Comparison of ENCODE assay signal across 18 cellular contexts in genomic region chr15:75702431-75702830, GRCh38. TPM values are rescaled to one million over a fixed set of nuclear protein-coding genes. Genes with fewer than 3 reads are reported as not detected.
A peak's percentile ranks its signal among the peaks of the same experiment; 100 is the strongest.
DNase-seq lines count a peak whose midpoint lies in the region; ATAC-seq and TF ChIP-seq lines count a peak whose summit lies in the region.
"Had no signal": no experiment of that assay in that cellular context is flagged by ENCODE, and none has a peak within 500 bp of the region (broad histone marks: within the 10 kb centered on the region; RNA-seq: fewer than 3 reads in every experiment).

No MANE protein-coding gene starts in this region.

- H3K27me3 Mint-ChIP-seq in HFFc6 (ENCODE audit: insufficient read depth) (peaks cover 1% of the 10 kb centered on the region; the same call in 1 of the 2 replicates), activated B cell treated with CpG ODN at 0.5 μM for 24 hours (no peaks in the 10 kb centered on the region)

- no peak overlapping the region for H2AFZ ChIP-seq in mesenchymal stem cell (ENCODE audit: low read depth, low read length)

- no peak overlapping the region for H3K9ac ChIP-seq in mesenchymal stem cell (ENCODE audit: low read length)

- no peak overlapping the region for H3K4me2 ChIP-seq in mesenchymal stem cell (ENCODE audit: low read length, poor library complexity, severe bottlenecking)

- no peak overlapping the region for H3K14ac ChIP-seq in mesenchymal stem cell (ENCODE audit: low read length in 2 of 2)

- H3K9me3 ChIP-seq in mesenchymal stem cell (ENCODE audit: control insufficient read depth, low read length), result no peaks in the 10 kb centered on the region
- H3K9me3 ChIP-seq: breast epithelium, Peyer's patch, suprapubic skin had no signal

- H3K36me3 ChIP-seq in mesenchymal stem cell (ENCODE audit: control insufficient read depth in 1 of 2, insufficient read depth in 2 of 2, low read depth in 1 of 2, low read length in 2 of 2), result no peaks in the 10 kb centered on the region
- H3K36me3 ChIP-seq: breast epithelium, Peyer's patch, suprapubic skin had no signal

- DNase-seq in HFFc6 (no peak), activated B cell treated with CpG ODN at 0.5 μM for 24 hours (no peak), mesenchymal stem cell (no peak), substantia nigra (lab: John Stamatoyannopoulos, UW) (no peak), mucosa of gallbladder (ENCODE audit: low spot score) (no peak), epidermal melanocyte (ENCODE audit: insufficient read length, low spot score) (no peak), NCI-H510A (lab: John Stamatoyannopoulos, UW) (no peak), NCI-H526 (lab: John Stamatoyannopoulos, UW) (no peak)
- DNase-seq: activated CD4-positive, alpha-beta T cell treated with anti-CD3 and anti-CD28 coated beads, Interleukin-2, amount 50 U/mL, for 4 hours; activated T-cell treated with anti-CD3 and anti-CD28 coated beads, Interleukin-2, amount 50 U/mL, for 1 hour; effector memory CD8-positive, alpha-beta T cell; naive thymus-derived CD8-positive, alpha-beta T cell; NCI-H1048; Peyer's patch; stimulated activated CD4-positive, alpha-beta T cell treated with anti-CD3 and anti-CD28 coated beads, Interleukin-2, amount 100 ng/mL, for 24 hours had no signal

- H3K4me3 Mint-ChIP-seq in HFFc6 (no peak overlapping the region; the same call in 1 of the 2 replicates), activated B cell treated with CpG ODN at 0.5 μM for 24 hours (no peak overlapping the region)
- H3K4me3 Mint-ChIP-seq: effector memory CD8-positive, alpha-beta T cell; naive thymus-derived CD8-positive, alpha-beta T cell had no signal

- peaks cover 7% of the 10 kb centered on the region for H3K79me1 ChIP-seq in mesenchymal stem cell (replicated peaks; ENCODE audit: low read length, poor library complexity, severe bottlenecking)

- CTCF ChIA-PET in activated B cell treated with CpG ODN at 0.5 μM for 24 hours (lab: Charles Lee), result no interaction called here

- no peak overlapping the region for H2AK5ac ChIP-seq in mesenchymal stem cell (ENCODE audit: low read length, severe bottlenecking)

- H3K4ac ChIP-seq in mesenchymal stem cell (ENCODE audit: low read depth in 1 of 2, low read length in 2 of 2), result peak overlapping the region in 1 of 2 experiments; percentile 32

- peak overlapping the region; percentile 16 for H4K91ac ChIP-seq in mesenchymal stem cell (ENCODE audit: low read length)

- H3K36me3 Mint-ChIP-seq in HFFc6 (ENCODE audit: low read depth), result peaks cover 11% of the 10 kb centered on the region; the same call in 1 of the 2 replicates
- H3K36me3 Mint-ChIP-seq in activated B cell treated with CpG ODN at 0.5 μM for 24 hours (ENCODE audit: low read depth), result no peaks in the 10 kb centered on the region
- H3K36me3 Mint-ChIP-seq: activated naive CD4-positive, alpha-beta T cell treated with anti-CD3 and anti-CD28 coated beads, Interleukin-2, amount 50 U/mL, for 72 hours; naive thymus-derived CD8-positive, alpha-beta T cell had no signal

- H3K4me1 ChIP-seq in mesenchymal stem cell (ENCODE audit: control insufficient read depth, insufficient read depth, low read depth, low read length), result peaks cover 29% of the 10 kb centered on the region

- ATAC-seq in activated B cell treated with CpG ODN at 0.5 μM for 24 hours (ENCODE audit: low read depth), result no peak
- ATAC-seq: activated naive CD4-positive, alpha-beta T cell treated with anti-CD3 and anti-CD28 coated beads, Interleukin-2, amount 50 U/mL, for 72 hours; effector memory CD8-positive, alpha-beta T cell; naive thymus-derived CD8-positive, alpha-beta T cell had no signal

- H4K8ac ChIP-seq in mesenchymal stem cell (ENCODE audit: low read length), result no peak overlapping the region

- H3K27ac Mint-ChIP-seq in HFFc6, result peak overlapping the region; percentile 90; the same call in 1 of the 2 replicates
- H3K27ac Mint-ChIP-seq in activated B cell treated with CpG ODN at 0.5 μM for 24 hours, result peak overlapping the region; percentile 35
- H3K27ac Mint-ChIP-seq: activated naive CD4-positive, alpha-beta T cell treated with anti-CD3 and anti-CD28 coated beads, Interleukin-2, amount 50 U/mL, for 72 hours; effector memory CD8-positive, alpha-beta T cell had no signal

- POLR2A ChIA-PET in activated B cell treated with CpG ODN at 0.5 μM for 24 hours (lab: Charles Lee), result no interaction called here

- H3K23ac ChIP-seq in mesenchymal stem cell (ENCODE audit: low read length in 2 of 2), result no peak overlapping the region

- peak overlapping the region in 1 of 2 experiments; percentile 4 for H2BK12ac ChIP-seq in mesenchymal stem cell (ENCODE audit: low read length in 2 of 2)

- H3K27ac ChIP-seq in mesenchymal stem cell (ENCODE audit: low read length, poor library complexity, severe bottlenecking) (no peak overlapping the region), substantia nigra (ENCODE audit: low read depth, low read length, poor library complexity, severe bottlenecking) (peak overlapping the region; percentile 26)
- H3K27ac ChIP-seq: suprapubic skin had no signal

- no peak overlapping the region for H2BK5ac ChIP-seq in mesenchymal stem cell (ENCODE audit: low read depth, low read length, poor library complexity, severe bottlenecking)

- peak overlapping the region in 1 of 2 experiments; percentile 68 for H3K18ac ChIP-seq in mesenchymal stem cell (ENCODE audit: low read depth in 1 of 2, low read length in 2 of 2)

- H3K4me1 Mint-ChIP-seq in HFFc6 (ENCODE audit: low read depth), result peaks cover 70% of the 10 kb centered on the region
- H3K4me1 Mint-ChIP-seq in activated B cell treated with CpG ODN at 0.5 μM for 24 hours, result peaks cover 50% of the 10 kb centered on the region

- no peak overlapping the region for H2BK15ac ChIP-seq in mesenchymal stem cell (ENCODE audit: low read depth, poor library complexity, severe bottlenecking)

- WGBS in mesenchymal stem cell, result 29% methylated on average over 1 of the region's 6 CpGs

- H3K9me3 Mint-ChIP-seq in HFFc6 (no peaks in the 10 kb centered on the region), activated B cell treated with CpG ODN at 0.5 μM for 24 hours (no peaks in the 10 kb centered on the region)
- H3K9me3 Mint-ChIP-seq: activated naive CD4-positive, alpha-beta T cell treated with anti-CD3 and anti-CD28 coated beads, Interleukin-2, amount 50 U/mL, for 72 hours; effector memory CD8-positive, alpha-beta T cell; naive thymus-derived CD8-positive, alpha-beta T cell had no signal

- no peak overlapping the region for H3K4me3 ChIP-seq in mesenchymal stem cell (ENCODE audit: insufficient read depth in 1 of 2, low read depth in 1 of 2, low read length in 2 of 2)
- H3K4me3 ChIP-seq: breast epithelium, Peyer's patch, suprapubic skin had no signal

- peak overlapping the region; percentile 0 for H2BK120ac ChIP-seq in mesenchymal stem cell (ENCODE audit: low read depth, low read length)

- intact Hi-C loops in activated B cell treated with CpG ODN at 0.5 μM for 24 hours (cut with micrococcal nuclease), result no loop called here

- H3K27me3 ChIP-seq in mesenchymal stem cell (ENCODE audit: control insufficient read depth in 1 of 2, insufficient read depth in 1 of 2, low read length in 2 of 2), result no peaks in the 10 kb centered on the region
- H3K27me3 ChIP-seq: breast epithelium, Peyer's patch, suprapubic skin had no signal

- TF ChIP-seq CTCF in HFFc6 (IDR thresholded peaks at IDR 0.05), result no peak
- no peak for TF ChIP-seq CTCF in activated B cell treated with CpG ODN at 0.5 μM for 24 hours (IDR thresholded peaks at IDR 0.05)

RNA-seq across cellular contexts. Expression of gene CSPG4, which starts 10.2 kb away (rescaled TPM):
- 100 to 1,000 TPM in 1 of 6 experiments, 10 to 100 TPM in 5; 81.2 to 111 (median 95.7) TPM for total RNA-seq in HFFc6 (2021; fragmentation: NEBNext Ultra II Directional; extraction: Animal tissue kit (Norgen Biotek cat#: 25700))
- not detected in 2 replicates for total RNA-seq in activated B cell treated with CpG ODN at 0.5 μM for 24 hours
- 12.4 TPM for polyA plus RNA-seq in mesenchymal stem cell (2013, experiment 1 of 2)
- 11.3 TPM for polyA plus RNA-seq in mesenchymal stem cell (2013, experiment 2 of 2)
- total RNA-seq in mucosa of gallbladder, result 20.5 TPM
- total RNA-seq: activated naive CD4-positive, alpha-beta T cell treated with anti-CD3 and anti-CD28 coated beads, Interleukin-2, amount 50 U/mL, for 72 hours; naive thymus-derived CD8-positive, alpha-beta T cell had no signal
- polyA plus RNA-seq: naive thymus-derived CD8-positive, alpha-beta T cell had no signal

RNA-seq across cellular contexts. Expression of gene SNX33, which starts 54.7 kb away (rescaled TPM):
- total RNA-seq in HFFc6 (2021; fragmentation: NEBNext Ultra II Directional; extraction: Animal tissue kit (Norgen Biotek cat#: 25700)), result 10 to 100 TPM; 23.3 to 28.1 (median 25.3) TPM
- 0.22 and 0.34 TPM in 2 replicates for total RNA-seq in activated B cell treated with CpG ODN at 0.5 μM for 24 hours
- 23.0 TPM for polyA plus RNA-seq in mesenchymal stem cell (2013, experiment 1 of 2)
- 22.6 TPM for polyA plus RNA-seq in mesenchymal stem cell (2013, experiment 2 of 2)
- 51.3 TPM for total RNA-seq in mucosa of gallbladder

Comparison
In these comparisons a context has a peak if more than half of its experiments do, and no peak if none do; other contexts are left out.
1. RNA of gene CSPG4, which starts 10.2 kb away (total RNA-seq): 81.2 to 111 TPM in HFFc6 and 20.5 TPM in mucosa of gallbladder (single experiment); not detected in activated B cell treated with CpG ODN at 0.5 μM for 24 hours; every median in the first group is over 10 times any median in the second.
2. RNA of gene SNX33, which starts 54.7 kb away (total RNA-seq): 51.3 TPM in mucosa of gallbladder (single experiment) and 23.3 to 28.1 TPM in HFFc6; 0.22 to 0.34 TPM in activated B cell treated with CpG ODN at 0.5 μM for 24 hours; every median in the first group is over 10 times any median in the second.